ENCODE assay signal across 9 cellular contexts in genomic region chr1:61241411-61241838, GRCh38.
DNase-seq lines count a peak whose midpoint lies in the region; ATAC-seq and TF ChIP-seq lines count a peak whose summit lies in the region.
"Had no signal": no experiment of that assay in that cellular context is flagged by ENCODE, and none has a peak within 500 bp of the region (broad histone marks: within the 10 kb centered on the region; RNA-seq: fewer than 3 reads in every experiment).

No MANE protein-coding gene starts in this region.

- no peak overlapping the region for H3K4me3 ChIP-seq in PC-3 (ENCODE audit: low read length)
- peak overlapping the region in 1 of 4 experiments; percentile 6 for H3K4me3 ChIP-seq in fibroblast of lung (replicated peaks in 1 of 4; ENCODE audit: control extremely low read depth in 1 of 4, insufficient read depth in 1 of 4, low read depth in 3 of 4, low read length in 4 of 4)
- peak overlapping the region; percentile 47 for H3K4me3 ChIP-seq in osteoblast (ENCODE audit: insufficient read depth, low read length)

- CTCF ChIA-PET in PC-3 (lab: Charles Lee): no interaction called here

- H3K27me3 ChIP-seq in PC-3 (ENCODE audit: low read length): no peaks in the 10 kb centered on the region
- H3K27me3 ChIP-seq in fibroblast of lung (ENCODE audit: control insufficient read depth, insufficient read depth, low read length): no peaks in the 10 kb centered on the region
- H3K27me3 ChIP-seq in osteoblast (ENCODE audit: insufficient read depth, low read length): no peaks in the 10 kb centered on the region

- ATAC-seq in PC-3 (0 out of 2 replicates have a peak, but pooled peaks have one; percentile 18), GM19467 (IDR thresholded peaks at IDR 0.05; ENCODE audit: unreplicated experiment) (no peak), GM18517 (IDR thresholded peaks at IDR 0.05; ENCODE audit: unreplicated experiment) (no peak), HG03457 (IDR thresholded peaks at IDR 0.05; ENCODE audit: unreplicated experiment) (no peak)
- ATAC-seq: T-helper 17 cell had no signal

- no peaks in the 10 kb centered on the region for H3K9me3 ChIP-seq in PC-3 (ENCODE audit: low read length)
- no peaks in the 10 kb centered on the region for H3K9me3 ChIP-seq in fibroblast of lung (ENCODE audit: control insufficient read depth, insufficient read depth, low read depth, low read length)
- H3K9me3 ChIP-seq in osteoblast (ENCODE audit: low read depth, low read length): no peaks in the 10 kb centered on the region

- H3K79me2 ChIP-seq in PC-3 (ENCODE audit: low read length) (no peaks in the 10 kb centered on the region), fibroblast of lung (ENCODE audit: control insufficient read depth, insufficient read depth, low read length) (no peaks in the 10 kb centered on the region), osteoblast (ENCODE audit: insufficient read depth, low read length) (no peaks in the 10 kb centered on the region)

- H3K9ac ChIP-seq in PC-3 (ENCODE audit: low read length): no peak overlapping the region
- no peak overlapping the region for H3K9ac ChIP-seq in fibroblast of lung (ENCODE audit: insufficient read depth, low read length)

- no peaks in the 10 kb centered on the region for H3K9me2 ChIP-seq in PC-3 (replicated peaks; ENCODE audit: low read length)

- no peaks in the 10 kb centered on the region for H3K36me3 ChIP-seq in PC-3 (ENCODE audit: low read depth, low read length)
- H3K36me3 ChIP-seq in fibroblast of lung (ENCODE audit: control insufficient read depth, insufficient read depth, low read length): no peaks in the 10 kb centered on the region
- H3K36me3 ChIP-seq in osteoblast (ENCODE audit: insufficient read depth, low read length): no peaks in the 10 kb centered on the region

- no peaks in the 10 kb centered on the region for H4K20me1 ChIP-seq in PC-3 (ENCODE audit: low read length)
- no peaks in the 10 kb centered on the region for H4K20me1 ChIP-seq in fibroblast of lung (ENCODE audit: control insufficient read depth, extremely low read depth, insufficient read depth, low read length)
- no peaks in the 10 kb centered on the region for H4K20me1 ChIP-seq in osteoblast (ENCODE audit: insufficient read depth, low read length)

- H3K4me1 ChIP-seq in PC-3 (ENCODE audit: insufficient read depth, low read length): peaks cover 45% of the 10 kb centered on the region
- peaks cover 6% of the 10 kb centered on the region for H3K4me1 ChIP-seq in fibroblast of lung (ENCODE audit: control insufficient read depth, extremely low read depth, insufficient read depth, low read length)
- peaks cover 8% of the 10 kb centered on the region for H3K4me1 ChIP-seq in osteoblast (ENCODE audit: insufficient read depth, low read length)

- H3F3A ChIP-seq in PC-3 (ENCODE audit: low read length, unreplicated experiment): no peaks in the 10 kb centered on the region

- DNase-seq in DMS79 (lab: John Stamatoyannopoulos, UW) (peak; percentile 96), PC-3 (peak; percentile 37), fibroblast of lung (ENCODE audit: low read depth in 2 of 2) (peak in 1 of 2 donors; percentile 33), osteoblast (ENCODE audit: insufficient read length, low spot score, missing footprints) (no peak)
- DNase-seq in stimulated activated CD4-positive, alpha-beta T cell treated with anti-CD3 and anti-CD28 coated beads, Interleukin-4, amount 100 ng/mL, for 1 hour: no peak
- DNase-seq: T-helper 17 cell had no signal

- POLR2A ChIA-PET in PC-3 (lab: Charles Lee; ENCODE audit: unreplicated experiment): no interaction called here

- H3K27ac ChIP-seq in PC-3 (ENCODE audit: low read length): no peak overlapping the region
- H3K27ac ChIP-seq in fibroblast of lung (ENCODE audit: insufficient read depth, low read length): no peak overlapping the region
- H3K27ac ChIP-seq in osteoblast (ENCODE audit: low read depth, low read length): no peak overlapping the region

- intact Hi-C loops in PC-3 (cut with micrococcal nuclease): loop anchor here (5.0 kb wide), 1 partner anchor 96 kb away; no protein-coding TSS in a partner anchor

- TF ChIP-seq CTCF in PC-3 (conservative IDR thresholded peaks at IDR 0.05; ENCODE audit: low read depth, low read length): no peak
- TF ChIP-seq CTCF in fibroblast of lung (conservative IDR thresholded peaks at IDR 0.05 in 1 of 2, IDR thresholded peaks at IDR 0.05 in 1 of 2; ENCODE audit: low read depth in 1 of 2, low read length in 2 of 2): no peak
- TF ChIP-seq CTCF in osteoblast (IDR thresholded peaks at IDR 0.05; ENCODE audit: extremely low read depth, low read depth, low read length): no peak

- peak overlapping the region; percentile 23 for H3K4me2 ChIP-seq in PC-3 (ENCODE audit: low read length)
- H3K4me2 ChIP-seq in fibroblast of lung (ENCODE audit: extremely low read depth, insufficient read depth, low read length): no peak overlapping the region
- H3K4me2 ChIP-seq in osteoblast (ENCODE audit: insufficient read depth, low read length): peak overlapping the region; percentile 53

- BruUV-seq in PC-3 (replicated peaks; lab: Mats Ljungman, UMichigan): no TSS peak

- peak overlapping the region; percentile 59 for H2AFZ ChIP-seq in PC-3 (ENCODE audit: low read length)
- H2AFZ ChIP-seq in fibroblast of lung (ENCODE audit: low read length): peak overlapping the region; percentile 92
- peak overlapping the region; percentile 85 for H2AFZ ChIP-seq in osteoblast (ENCODE audit: low read length)

Comparison
In these comparisons a context has a peak if more than half of its experiments do, and no peak if none do; other contexts are left out.
1. DNase-seq: peak in DMS79 (single experiment) and PC-3 (single experiment); none in osteoblast (single experiment) and stimulated activated CD4-positive, alpha-beta T cell treated with anti-CD3 and anti-CD28 coated beads, Interleukin-4, amount 100 ng/mL, for 1 hour (single experiment).
2. Peak in every context shown above with its lines, with median percentiles within 50 percentile points of each other: H2AFZ ChIP-seq.